Comparison of ENCODE assay signal across 8 cellular contexts in the genomic region with DNA sequence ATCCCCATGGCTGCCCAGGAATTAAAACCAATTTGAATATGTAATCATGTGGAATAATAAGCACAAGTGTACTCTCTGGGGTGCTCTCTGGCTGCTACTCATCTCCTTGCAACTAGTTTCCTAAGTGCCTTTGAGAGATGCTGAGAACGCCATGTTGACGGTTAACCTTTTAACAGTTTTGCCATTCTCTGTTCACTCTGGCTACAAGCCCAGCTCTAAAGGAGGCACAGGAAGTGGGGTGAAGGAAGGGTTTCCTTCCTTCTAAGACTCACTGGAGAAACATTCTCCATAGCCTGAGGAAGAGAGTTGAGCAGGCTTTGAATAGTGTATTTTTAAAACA.
DNase-seq lines count a peak whose midpoint lies in the region; ATAC-seq and TF ChIP-seq lines count a peak whose summit lies in the region.

No MANE protein-coding gene starts in this region.

- H3K27ac ChIP-seq in DOHH2 (ENCODE audit: low read depth, low read length) (no peak overlapping the region), upper lobe of left lung (no peak overlapping the region)

- H3K36me3 ChIP-seq in DOHH2 (ENCODE audit: control insufficient read depth, low read length) (no peaks in the 10 kb centered on the region), upper lobe of left lung (no peaks in the 10 kb centered on the region)

- ATAC-seq in activated naive CD8-positive, alpha-beta T cell treated with anti-CD3 and anti-CD28 coated beads, Interleukin-2, amount 10 ng/mL, durations not matched to agents 7 days and 5 days (ENCODE audit: low read depth) = peak; percentile 66
- no peak for ATAC-seq in effector memory CD8-positive, alpha-beta T cell (replicated peaks)
- ATAC-seq in upper lobe of left lung (ENCODE audit: low FRiP score in 2 of 2) = no peak
- ATAC-seq in T-helper 17 cell = no peak

- H3K79me2 ChIP-seq in DOHH2 (ENCODE audit: control insufficient read depth, low read length) = no peaks in the 10 kb centered on the region

- H4K20me1 ChIP-seq in DOHH2 (ENCODE audit: control insufficient read depth, insufficient read depth, low read depth, low read length) = no peaks in the 10 kb centered on the region

- POLR2A ChIA-PET in activated naive CD8-positive, alpha-beta T cell treated with anti-CD3 and anti-CD28 coated beads, Interleukin-2, amount 10 ng/mL, durations not matched to agents 7 days and 5 days (lab: Charles Lee) = interaction anchor here (0.6 to 2.5 kb wide), 2 partner anchors 14 to 403 kb away, joined by 3 to 5 read pairs; no protein-coding TSS in a partner anchor

- no peaks in the 10 kb centered on the region for H3K9me3 ChIP-seq in DOHH2 (ENCODE audit: control insufficient read depth, insufficient read depth, low read length)
- no peaks in the 10 kb centered on the region for H3K9me3 ChIP-seq in upper lobe of left lung
- H3K9me3 ChIP-seq in T-helper 17 cell (ENCODE audit: control insufficient read depth, low read length, poor library complexity, severe bottlenecking) = no peaks in the 10 kb centered on the region

- H3K4me3 ChIP-seq in DOHH2 (ENCODE audit: low read length) = no peak overlapping the region
- H3K4me3 ChIP-seq in upper lobe of left lung = no peak overlapping the region

- WGBS in upper lobe of left lung, 2 donors = 7 to 23% methylated on average over 2 of the region's 2 CpGs

- no peak for TF ChIP-seq EP300 in upper lobe of left lung (IDR thresholded peaks at IDR 0.05)

- H3K4me2 ChIP-seq in DOHH2 (ENCODE audit: low read length) = peak overlapping the region; percentile 41

- H3K27me3 ChIP-seq in DOHH2 (ENCODE audit: control insufficient read depth, low read length) (no peaks in the 10 kb centered on the region), upper lobe of left lung (no peaks in the 10 kb centered on the region)

- intact Hi-C loops in posterior vena cava (cut with DNase I) = no loop called here

- H3K27me3 Mint-ChIP-seq in activated naive CD8-positive, alpha-beta T cell treated with anti-CD3 and anti-CD28 coated beads, Interleukin-2, amount 10 ng/mL, durations not matched to agents 7 days and 5 days = peaks cover 13% of the 10 kb centered on the region
- peaks cover 19 to 22% of the 10 kb centered on the region in 2 donors for H3K27me3 Mint-ChIP-seq in effector memory CD8-positive, alpha-beta T cell
- peaks cover 21% of the 10 kb centered on the region for H3K27me3 Mint-ChIP-seq in T-helper 17 cell

- H3K27ac Mint-ChIP-seq in activated naive CD8-positive, alpha-beta T cell treated with anti-CD3 and anti-CD28 coated beads, Interleukin-2, amount 10 ng/mL, durations not matched to agents 7 days and 5 days = peak overlapping the region; percentile 68
- no peak overlapping the region for H3K27ac Mint-ChIP-seq in effector memory CD8-positive, alpha-beta T cell
- no peak overlapping the region for H3K27ac Mint-ChIP-seq in T-helper 17 cell

- H3K9me2 ChIP-seq in DOHH2 (replicated peaks; ENCODE audit: control insufficient read depth, low read length) = no peaks in the 10 kb centered on the region

- H3F3A ChIP-seq in DOHH2 (ENCODE audit: control insufficient read depth, insufficient read depth) = no peaks in the 10 kb centered on the region

- H3K4me3 Mint-ChIP-seq in activated naive CD8-positive, alpha-beta T cell treated with anti-CD3 and anti-CD28 coated beads, Interleukin-2, amount 10 ng/mL, durations not matched to agents 7 days and 5 days = peak overlapping the region; percentile 50
- no peak overlapping the region for H3K4me3 Mint-ChIP-seq in effector memory CD8-positive, alpha-beta T cell
- no peak overlapping the region for H3K4me3 Mint-ChIP-seq in T-helper 17 cell

- H3K9me3 Mint-ChIP-seq in activated naive CD8-positive, alpha-beta T cell treated with anti-CD3 and anti-CD28 coated beads, Interleukin-2, amount 10 ng/mL, durations not matched to agents 7 days and 5 days = peaks cover 8% of the 10 kb centered on the region
- peaks cover 0 to 2% of the 10 kb centered on the region in 2 donors for H3K9me3 Mint-ChIP-seq in effector memory CD8-positive, alpha-beta T cell

- H3K4me1 ChIP-seq in DOHH2 (ENCODE audit: control insufficient read depth, low read length) = peaks cover 25% of the 10 kb centered on the region
- H3K4me1 ChIP-seq in upper lobe of left lung = peaks cover 12 to 16% (median 15%) of the 10 kb centered on the region in 4 donors

- DNase-seq in HT1080 (ENCODE audit: low read depth) (peak; percentile 79), lung microvascular endothelial cell (ENCODE audit: low read depth in 2 of 2) (peak; percentile 10 to 92), posterior vena cava (ENCODE audit: low spot score) (no peak), upper lobe of left lung (no peak), T-helper 17 cell (no peak)
- DNase-seq in activated naive CD8-positive, alpha-beta T cell treated with anti-CD3 and anti-CD28 coated beads, Interleukin-2, amount 10 ng/mL, durations not matched to agents 7 days and 5 days = no peak
- no peak for DNase-seq in effector memory CD8-positive, alpha-beta T cell

- H3K36me3 Mint-ChIP-seq in activated naive CD8-positive, alpha-beta T cell treated with anti-CD3 and anti-CD28 coated beads, Interleukin-2, amount 10 ng/mL, durations not matched to agents 7 days and 5 days = no peaks in the 10 kb centered on the region
- no peaks in the 10 kb centered on the region for H3K36me3 Mint-ChIP-seq in effector memory CD8-positive, alpha-beta T cell (ENCODE audit: insufficient read depth)
- no peaks in the 10 kb centered on the region for H3K36me3 Mint-ChIP-seq in T-helper 17 cell (ENCODE audit: low read depth)

- H3K4me1 Mint-ChIP-seq in activated naive CD8-positive, alpha-beta T cell treated with anti-CD3 and anti-CD28 coated beads, Interleukin-2, amount 10 ng/mL, durations not matched to agents 7 days and 5 days = peaks cover 15% of the 10 kb centered on the region
- H3K4me1 Mint-ChIP-seq in effector memory CD8-positive, alpha-beta T cell (ENCODE audit: low read depth in 2 of 2) = no peaks in the 10 kb centered on the region
- no peaks in the 10 kb centered on the region for H3K4me1 Mint-ChIP-seq in T-helper 17 cell

- TF ChIP-seq POLR2A in upper lobe of left lung (IDR thresholded peaks at IDR 0.05) = no peak

- TF ChIP-seq CTCF in DOHH2 (IDR thresholded peaks at IDR 0.05; ENCODE audit: low read depth, low read length, poor library complexity, severe bottlenecking) (no peak), upper lobe of left lung (IDR thresholded peaks at IDR 0.05) (no peak)

Comparison
In these comparisons a context has a peak if more than half of its experiments do, and no peak if none do; other contexts are left out.
1. DNase-seq: peak in HT1080 (single experiment) and lung microvascular endothelial cell (2 of 2); none in activated naive CD8-positive, alpha-beta T cell treated with anti-CD3 and anti-CD28 coated beads, Interleukin-2, amount 10 ng/mL, durations not matched to agents 7 days and 5 days (single experiment), posterior vena cava (single experiment), effector memory CD8-positive, alpha-beta T cell (0 of 3), upper lobe of left lung (0 of 2) and T-helper 17 cell (0 of 3).